ENCODE assay signal across 8 cellular contexts in genomic region chr9:38432922-38433510, GRCh38. TPM values are rescaled to one million over a fixed set of nuclear protein-coding genes. Genes with fewer than 3 reads are reported as not detected.
A peak's percentile ranks its signal among the peaks of the same experiment; 100 is the strongest.
DNase-seq lines count a peak whose midpoint lies in the region; ATAC-seq and TF ChIP-seq lines count a peak whose summit lies in the region.

No MANE protein-coding gene starts in this region.

- CTCF ChIA-PET in activated CD8-positive, alpha-beta T cell treated with anti-CD3 and anti-CD28 coated beads for 36 hours (lab: Charles Lee): interaction anchor here (0.8 to 3.5 kb wide), 8 partner anchors 8 to 522 kb away, joined by 3 to 18 read pairs (median 3); partner anchors contain the start of gene IGFBPL1
- CTCF ChIA-PET in activated CD8-positive, alpha-beta T cell treated with anti-CD3 and anti-CD28 coated beads, Interleukin-2, amount 10 ng/mL, durations not matched to agents 7 days and 5 days (lab: Charles Lee): interaction anchor here (3.9 kb wide), 1 partner anchor 519 kb away, joined by 16 read pairs; no protein-coding TSS in a partner anchor
- CTCF ChIA-PET in activated CD4-positive, alpha-beta T cell treated with anti-CD3 and anti-CD28 coated beads, Interleukin-2, amount 10 ng/mL, durations not matched to agents 7 days and 5 days (lab: Charles Lee): no interaction called here

- peak; percentile 51 for ATAC-seq in activated CD8-positive, alpha-beta T cell treated with anti-CD3 and anti-CD28 coated beads for 36 hours
- no peak for ATAC-seq in activated CD8-positive, alpha-beta T cell treated with anti-CD3 and anti-CD28 coated beads, Interleukin-2, amount 10 ng/mL, durations not matched to agents 7 days and 5 days
- ATAC-seq in HG02571 (IDR thresholded peaks at IDR 0.05; ENCODE audit: unreplicated experiment): no peak
- ATAC-seq in GM18909 (IDR thresholded peaks at IDR 0.05; ENCODE audit: poor library complexity, unreplicated experiment): no peak

- peak; percentile 75 for TF ChIP-seq CTCF in activated CD8-positive, alpha-beta T cell treated with anti-CD3 and anti-CD28 coated beads for 36 hours (IDR thresholded peaks at IDR 0.05)

- DNase-seq in activated CD8-positive, alpha-beta T cell treated with anti-CD3 and anti-CD28 coated beads for 36 hours: no peak
- DNase-seq in activated CD8-positive, alpha-beta T cell treated with anti-CD3 and anti-CD28 coated beads, Interleukin-2, amount 10 ng/mL, durations not matched to agents 7 days and 5 days: no peak
- DNase-seq in NCI-H146 treated with DMSO at 0.1 percent for 48 hours (lab: John Stamatoyannopoulos, UW; ENCODE audit: unreplicated experiment) (peak; percentile 34), amniotic stem cell (lab: John Stamatoyannopoulos, UW) (peak; percentile 17), kidney tubule cell (ENCODE audit: low spot score) (peak; percentile 57)
- DNase-seq in activated CD4-positive, alpha-beta T cell treated with anti-CD3 and anti-CD28 coated beads, Interleukin-2, amount 10 ng/mL, durations not matched to agents 7 days and 5 days: no peak

- H3K4me3 Mint-ChIP-seq in activated CD8-positive, alpha-beta T cell treated with anti-CD3 and anti-CD28 coated beads for 36 hours: no peak overlapping the region
- H3K4me3 Mint-ChIP-seq in activated CD8-positive, alpha-beta T cell treated with anti-CD3 and anti-CD28 coated beads, Interleukin-2, amount 10 ng/mL, durations not matched to agents 7 days and 5 days: no peak overlapping the region
- H3K4me3 Mint-ChIP-seq in activated CD4-positive, alpha-beta T cell treated with anti-CD3 and anti-CD28 coated beads, Interleukin-2, amount 10 ng/mL, durations not matched to agents 7 days and 5 days: no peak overlapping the region

- peaks cover 6% of the 10 kb centered on the region for H3K27me3 Mint-ChIP-seq in activated CD8-positive, alpha-beta T cell treated with anti-CD3 and anti-CD28 coated beads for 36 hours
- peaks cover 13% of the 10 kb centered on the region for H3K27me3 Mint-ChIP-seq in activated CD8-positive, alpha-beta T cell treated with anti-CD3 and anti-CD28 coated beads, Interleukin-2, amount 10 ng/mL, durations not matched to agents 7 days and 5 days (ENCODE audit: low read depth)
- H3K27me3 Mint-ChIP-seq in activated CD4-positive, alpha-beta T cell treated with anti-CD3 and anti-CD28 coated beads, Interleukin-2, amount 10 ng/mL, durations not matched to agents 7 days and 5 days: peaks cover 6% of the 10 kb centered on the region

- no peak overlapping the region for H3K27ac Mint-ChIP-seq in activated CD8-positive, alpha-beta T cell treated with anti-CD3 and anti-CD28 coated beads for 36 hours
- H3K27ac Mint-ChIP-seq in activated CD8-positive, alpha-beta T cell treated with anti-CD3 and anti-CD28 coated beads, Interleukin-2, amount 10 ng/mL, durations not matched to agents 7 days and 5 days: no peak overlapping the region
- H3K27ac Mint-ChIP-seq in activated CD4-positive, alpha-beta T cell treated with anti-CD3 and anti-CD28 coated beads, Interleukin-2, amount 10 ng/mL, durations not matched to agents 7 days and 5 days: no peak overlapping the region

- H3K4me1 Mint-ChIP-seq in activated CD8-positive, alpha-beta T cell treated with anti-CD3 and anti-CD28 coated beads for 36 hours (ENCODE audit: low read depth): no peaks in the 10 kb centered on the region
- H3K4me1 Mint-ChIP-seq in activated CD8-positive, alpha-beta T cell treated with anti-CD3 and anti-CD28 coated beads, Interleukin-2, amount 10 ng/mL, durations not matched to agents 7 days and 5 days (ENCODE audit: low read depth): peaks cover 9% of the 10 kb centered on the region
- H3K4me1 Mint-ChIP-seq in activated CD4-positive, alpha-beta T cell treated with anti-CD3 and anti-CD28 coated beads, Interleukin-2, amount 10 ng/mL, durations not matched to agents 7 days and 5 days: peaks cover 6% of the 10 kb centered on the region

- intact Hi-C loops in activated CD8-positive, alpha-beta T cell treated with anti-CD3 and anti-CD28 coated beads for 36 hours (cut with micrococcal nuclease): no loop called here

- H3K9me3 Mint-ChIP-seq in activated CD8-positive, alpha-beta T cell treated with anti-CD3 and anti-CD28 coated beads for 36 hours: no peaks in the 10 kb centered on the region
- no peaks in the 10 kb centered on the region for H3K9me3 Mint-ChIP-seq in activated CD8-positive, alpha-beta T cell treated with anti-CD3 and anti-CD28 coated beads, Interleukin-2, amount 10 ng/mL, durations not matched to agents 7 days and 5 days (ENCODE audit: insufficient read depth)
- no peaks in the 10 kb centered on the region for H3K9me3 Mint-ChIP-seq in activated CD4-positive, alpha-beta T cell treated with anti-CD3 and anti-CD28 coated beads, Interleukin-2, amount 10 ng/mL, durations not matched to agents 7 days and 5 days

- no peaks in the 10 kb centered on the region for H3K36me3 Mint-ChIP-seq in activated CD8-positive, alpha-beta T cell treated with anti-CD3 and anti-CD28 coated beads for 36 hours (ENCODE audit: low read depth)
- H3K36me3 Mint-ChIP-seq in activated CD8-positive, alpha-beta T cell treated with anti-CD3 and anti-CD28 coated beads, Interleukin-2, amount 10 ng/mL, durations not matched to agents 7 days and 5 days (ENCODE audit: low read depth): no peaks in the 10 kb centered on the region
- no peaks in the 10 kb centered on the region for H3K36me3 Mint-ChIP-seq in activated CD4-positive, alpha-beta T cell treated with anti-CD3 and anti-CD28 coated beads, Interleukin-2, amount 10 ng/mL, durations not matched to agents 7 days and 5 days (ENCODE audit: low read depth)

- POLR2A ChIA-PET in activated CD8-positive, alpha-beta T cell treated with anti-CD3 and anti-CD28 coated beads for 36 hours (lab: Charles Lee): no interaction called here
- POLR2A ChIA-PET in activated CD8-positive, alpha-beta T cell treated with anti-CD3 and anti-CD28 coated beads, Interleukin-2, amount 10 ng/mL, durations not matched to agents 7 days and 5 days (lab: Charles Lee): no interaction called here
- POLR2A ChIA-PET in activated CD4-positive, alpha-beta T cell treated with anti-CD3 and anti-CD28 coated beads, Interleukin-2, amount 10 ng/mL, durations not matched to agents 7 days and 5 days (lab: Charles Lee): no interaction called here

RNA-seq across cellular contexts. Expression of gene IGFBPL1, which starts 8.8 kb away (rescaled TPM):
- total RNA-seq in activated CD8-positive, alpha-beta T cell treated with anti-CD3 and anti-CD28 coated beads for 36 hours: not detected
- not detected for total RNA-seq in activated CD8-positive, alpha-beta T cell treated with anti-CD3 and anti-CD28 coated beads, Interleukin-2, amount 10 ng/mL, durations not matched to agents 7 days and 5 days
- total RNA-seq in activated CD4-positive, alpha-beta T cell treated with anti-CD3 and anti-CD28 coated beads, Interleukin-2, amount 10 ng/mL, durations not matched to agents 7 days and 5 days: not detected

RNA-seq across cellular contexts. Expression of gene ALDH1B1, which starts 40.5 kb away (rescaled TPM):
- 10 to 100 TPM; 23.9 to 26.5 TPM for total RNA-seq in activated CD8-positive, alpha-beta T cell treated with anti-CD3 and anti-CD28 coated beads for 36 hours
- total RNA-seq in activated CD8-positive, alpha-beta T cell treated with anti-CD3 and anti-CD28 coated beads, Interleukin-2, amount 10 ng/mL, durations not matched to agents 7 days and 5 days: 10 to 100 TPM; 14.7 to 16.3 TPM
- 1 to 10 TPM; 8.0 to 8.1 TPM for total RNA-seq in activated CD4-positive, alpha-beta T cell treated with anti-CD3 and anti-CD28 coated beads, Interleukin-2, amount 10 ng/mL, durations not matched to agents 7 days and 5 days

Comparison
In these comparisons a context has a peak if more than half of its experiments do, and no peak if none do; other contexts are left out.
1. DNase-seq: peak in NCI-H146 treated with DMSO at 0.1 percent for 48 hours (single experiment), amniotic stem cell (single experiment) and kidney tubule cell (single experiment); none in activated CD8-positive, alpha-beta T cell treated with anti-CD3 and anti-CD28 coated beads for 36 hours (single experiment), activated CD8-positive, alpha-beta T cell treated with anti-CD3 and anti-CD28 coated beads, Interleukin-2, amount 10 ng/mL, durations not matched to agents 7 days and 5 days (single experiment) and activated CD4-positive, alpha-beta T cell treated with anti-CD3 and anti-CD28 coated beads, Interleukin-2, amount 10 ng/mL, durations not matched to agents 7 days and 5 days (single experiment).